1 cellular context compared by ENCODE assay signal in genomic region chr20:50679753-50680105, GRCh38.
TF ChIP-seq lines count a peak whose summit lies in the region.

No MANE protein-coding gene starts in this region.

TF ChIP-seq in HepG2, 621 proteins besides CTCF, POLR2A, EP300 and RAD21 (continues in another document):
- TF ChIP-seq MBNL3 (CRISPR knock-in tag; conservative IDR thresholded peaks at IDR 0.05), result no peak
- TF ChIP-seq ZNF343 (CRISPR knock-in tag; IDR thresholded peaks at IDR 0.05), result 0 out of 2 replicates have a peak, but pooled peaks have one; percentile 48
- TF ChIP-seq ZBTB40 (IDR thresholded peaks at IDR 0.05), result no peak
- TF ChIP-seq ZBTB40 (CRISPR knock-in tag; IDR thresholded peaks at IDR 0.05), result 0 out of 2 replicates have a peak, but pooled peaks have one; percentile 34
- TF ChIP-seq ZBTB3 (CRISPR knock-in tag; IDR thresholded peaks at IDR 0.05; ENCODE audit: borderline replicate concordance, low read depth), result no peak
- no peak for TF ChIP-seq NFATC3 (CRISPR knock-in tag; IDR thresholded peaks at IDR 0.05)
- TF ChIP-seq PAX8 (CRISPR knock-in tag; IDR thresholded peaks at IDR 0.05; ENCODE audit: borderline replicate concordance), result 0 out of 2 replicates have a peak, but pooled peaks have one; percentile 25
- TF ChIP-seq ZNF724P (CRISPR knock-in tag; IDR thresholded peaks at IDR 0.05; ENCODE audit: borderline replicate concordance), result no peak
- no peak for TF ChIP-seq MED1 (CRISPR knock-in tag; IDR thresholded peaks at IDR 0.05)
- TF ChIP-seq CERS6 (CRISPR knock-in tag; IDR thresholded peaks at IDR 0.05), result no peak
- 0 out of 2 replicates have a peak, but pooled peaks have one; percentile 13 for TF ChIP-seq ZNF761 (CRISPR knock-in tag; conservative IDR thresholded peaks at IDR 0.05)
- no peak for TF ChIP-seq ZNF142 (CRISPR knock-in tag; IDR thresholded peaks at IDR 0.05)
- TF ChIP-seq ZNF784 (CRISPR knock-in tag; IDR thresholded peaks at IDR 0.05; ENCODE audit: borderline replicate concordance), result 0 out of 2 replicates have a peak, but pooled peaks have one; percentile 32
- no peak for TF ChIP-seq MXD1 (CRISPR knock-in tag; IDR thresholded peaks at IDR 0.05)
- TF ChIP-seq ARNTL (CRISPR knock-in tag; IDR thresholded peaks at IDR 0.05), result no peak
- no peak for TF ChIP-seq ZNF543 (CRISPR knock-in tag; IDR thresholded peaks at IDR 0.05)
- TF ChIP-seq GZF1 (CRISPR knock-in tag; IDR thresholded peaks at IDR 0.05), result 0 out of 2 replicates have a peak, but pooled peaks have one; percentile 14
- peak; percentile 1 for TF ChIP-seq U2AF1 (optimal IDR thresholded peaks at IDR 0.05; ENCODE audit: low read depth, low read length)
- no peak for TF ChIP-seq POLR2AphosphoS2 (IDR thresholded peaks at IDR 0.05; ENCODE audit: low read depth, low read length)
- TF ChIP-seq SMAD1 (CRISPR knock-in tag; IDR thresholded peaks at IDR 0.05; ENCODE audit: borderline replicate concordance, low read depth), result no peak; the same call in 1 of the 2 replicates
- TF ChIP-seq ZNF883 (CRISPR knock-in tag; IDR thresholded peaks at IDR 0.05; ENCODE audit: not compliant biosample characterization), result peak; percentile 32
- no peak for TF ChIP-seq ZNF280D (CRISPR knock-in tag; IDR thresholded peaks at IDR 0.05)
- peak; percentile 36; the same call in 1 of the 2 replicates for TF ChIP-seq ZNF263 (CRISPR knock-in tag; IDR thresholded peaks at IDR 0.05)
- no peak for TF ChIP-seq KDM3A (CRISPR knock-in tag; IDR thresholded peaks at IDR 0.05; ENCODE audit: low read depth)
- 0 out of 2 replicates have a peak, but pooled peaks have one; percentile 26 for TF ChIP-seq ZNF572 (CRISPR knock-in tag; IDR thresholded peaks at IDR 0.05)
- no peak for TF ChIP-seq PBX2 (CRISPR knock-in tag; IDR thresholded peaks at IDR 0.05)
- no peak for TF ChIP-seq XBP1 (CRISPR knock-in tag; IDR thresholded peaks at IDR 0.05)
- TF ChIP-seq ZNF574 (CRISPR knock-in tag; IDR thresholded peaks at IDR 0.05), result no peak
- TF ChIP-seq ZNF556 (CRISPR knock-in tag; IDR thresholded peaks at IDR 0.05; ENCODE audit: borderline replicate concordance), result 0 out of 2 replicates have a peak, but pooled peaks have one; percentile 3
- TF ChIP-seq MYNN (CRISPR knock-in tag; IDR thresholded peaks at IDR 0.05; ENCODE audit: low read depth), result no peak
- no peak for TF ChIP-seq KLF16 (CRISPR knock-in tag; IDR thresholded peaks at IDR 0.05)
- TF ChIP-seq ZNF768 (CRISPR knock-in tag; IDR thresholded peaks at IDR 0.05), result peak; percentile 69
